21 cellular contexts compared by ENCODE assay signal in genomic region chr15:60539881-60540613, GRCh38.
DNase-seq lines count a peak whose midpoint lies in the region; ATAC-seq, FAIRE-seq and TF ChIP-seq lines count a peak whose summit lies in the region.
"Had no signal": no experiment of that assay in that cellular context is flagged by ENCODE, and none has a peak within 500 bp of the region (broad histone marks: within the 10 kb centered on the region; RNA-seq: fewer than 3 reads in every experiment).

No MANE protein-coding gene starts in this region.

- CTCF ChIA-PET in activated CD4-positive, alpha-beta memory T cell treated with anti-CD3 and anti-CD28 coated beads for 36 hours (lab: Charles Lee) = interaction anchor here (0.8 to 10.2 kb wide), 9 partner anchors 11 to 47 kb away, joined by 3 to 82 read pairs (median 4); no protein-coding TSS in a partner anchor

- H3K27me3 Mint-ChIP-seq in activated CD4-positive, alpha-beta memory T cell treated with anti-CD3 and anti-CD28 coated beads for 36 hours = no peaks in the 10 kb centered on the region
- H3K27me3 Mint-ChIP-seq in stimulated activated naive CD8-positive, alpha-beta T cell treated with anti-CD3 and anti-CD28 coated beads, Interleukin-15, amount 100 ng/mL, for 72 hours = no peaks in the 10 kb centered on the region
- H3K27me3 Mint-ChIP-seq: progenitor cell of endocrine pancreas had no signal

- H3K4me3 ChIP-seq in bronchial epithelial cell (ENCODE audit: low read depth, low read length) = no peak overlapping the region
- H3K4me3 ChIP-seq: coronary artery, HAP-1, left lung, neural progenitor cell, upper lobe of left lung had no signal

- H3K4me1 Mint-ChIP-seq in activated CD4-positive, alpha-beta memory T cell treated with anti-CD3 and anti-CD28 coated beads for 36 hours (ENCODE audit: low read depth) = peaks cover 89% of the 10 kb centered on the region
- H3K4me1 Mint-ChIP-seq in stimulated activated naive CD8-positive, alpha-beta T cell treated with anti-CD3 and anti-CD28 coated beads, Interleukin-15, amount 100 ng/mL, for 72 hours = peaks cover 88% of the 10 kb centered on the region

- peak; percentile 87 for ATAC-seq in stimulated activated naive CD8-positive, alpha-beta T cell treated with anti-CD3 and anti-CD28 coated beads, Interleukin-15, amount 100 ng/mL, for 72 hours
- ATAC-seq in SK-N-SH treated with all-trans-retinoic acid at 6 μM for 48 hours = no peak
- ATAC-seq: left lung had no signal

- no peaks in the 10 kb centered on the region for H3K36me3 ChIP-seq in bronchial epithelial cell (ENCODE audit: control insufficient read depth, insufficient read depth, low read length)
- H3K36me3 ChIP-seq: HAP-1, left lung, neural progenitor cell, upper lobe of left lung had no signal

- peak; percentile 66 for FAIRE-seq in bronchial epithelial cell (lab: Jason Lieb, UNC)

- intact Hi-C loops in activated CD4-positive, alpha-beta memory T cell treated with anti-CD3 and anti-CD28 coated beads for 36 hours (cut with micrococcal nuclease) = loop anchor here (1.0 to 2.0 kb wide), 5 partner anchors 8 to 40 kb away; no protein-coding TSS in a partner anchor

- no peaks in the 10 kb centered on the region for H3K9me3 Mint-ChIP-seq in activated CD4-positive, alpha-beta memory T cell treated with anti-CD3 and anti-CD28 coated beads for 36 hours
- H3K9me3 Mint-ChIP-seq in stimulated activated naive CD8-positive, alpha-beta T cell treated with anti-CD3 and anti-CD28 coated beads, Interleukin-15, amount 100 ng/mL, for 72 hours = no peaks in the 10 kb centered on the region
- H3K9me3 Mint-ChIP-seq: neural progenitor cell had no signal

- H3K36me3 Mint-ChIP-seq in activated CD4-positive, alpha-beta memory T cell treated with anti-CD3 and anti-CD28 coated beads for 36 hours = peaks cover 6% of the 10 kb centered on the region
- H3K36me3 Mint-ChIP-seq: neural progenitor cell had no signal

- POLR2A ChIA-PET in activated CD4-positive, alpha-beta memory T cell treated with anti-CD3 and anti-CD28 coated beads for 36 hours (lab: Charles Lee) = interaction anchor here (0.6 to 4.2 kb wide), 20 partner anchors 9 to 697 kb away, joined by 3 to 28 read pairs (median 4); partner anchors contain the start of gene ANXA2

- peak overlapping the region; percentile 83 for H3K27ac Mint-ChIP-seq in activated CD4-positive, alpha-beta memory T cell treated with anti-CD3 and anti-CD28 coated beads for 36 hours
- H3K27ac Mint-ChIP-seq in stimulated activated naive CD8-positive, alpha-beta T cell treated with anti-CD3 and anti-CD28 coated beads, Interleukin-15, amount 100 ng/mL, for 72 hours = peak overlapping the region; percentile 22 to 95
- H3K27ac Mint-ChIP-seq: neural progenitor cell, progenitor cell of endocrine pancreas had no signal

- no peak for TF ChIP-seq CTCF in bronchial epithelial cell (IDR thresholded peaks at IDR 0.05; ENCODE audit: insufficient read depth, low read length, severe bottlenecking)

- peak overlapping the region; percentile 28 for H3K4me3 Mint-ChIP-seq in activated CD4-positive, alpha-beta memory T cell treated with anti-CD3 and anti-CD28 coated beads for 36 hours
- H3K4me3 Mint-ChIP-seq in stimulated activated naive CD8-positive, alpha-beta T cell treated with anti-CD3 and anti-CD28 coated beads, Interleukin-15, amount 100 ng/mL, for 72 hours = peak overlapping the region; percentile 14 to 70
- H3K4me3 Mint-ChIP-seq: neural progenitor cell had no signal

- DNase-seq in stimulated activated CD4-positive, alpha-beta T cell treated with anti-CD3 and anti-CD28 coated beads, Interleukin-4, amount 100 ng/mL, for 24 hours = peak; percentile 35
- no peak for DNase-seq in stimulated activated CD4-positive, alpha-beta T cell treated with anti-CD3 and anti-CD28 coated beads, Interleukin-15, amount 100 ng/mL, for 24 hours
- DNase-seq in activated CD4-positive, alpha-beta memory T cell treated with anti-CD3 and anti-CD28 coated beads for 36 hours = no peak
- DNase-seq in bronchial epithelial cell (ENCODE audit: low read depth) = no peak
- no peak for DNase-seq in stimulated activated naive CD8-positive, alpha-beta T cell treated with anti-CD3 and anti-CD28 coated beads, Interleukin-15, amount 100 ng/mL, for 72 hours
- DNase-seq in retina = no peak
- DNase-seq in medulla oblongata (ENCODE audit: extremely low spot score) = no peak
- DNase-seq: activated CD8-positive, alpha-beta memory T cell treated with anti-CD3 and anti-CD28 coated beads, Interleukin-2, amount 50 U/mL, for 4 hours; COR-L47; head of caudate nucleus; Kasumi-1; left lung; midbrain; NCI-H1930; stimulated activated CD4-positive, alpha-beta T cell treated with anti-CD3 and anti-CD28 coated beads, Interleukin-1b, Interleukin-23, amount 100 ng/mL, for 48 hours; upper lobe of left lung had no signal

- H3K27me3 ChIP-seq in bronchial epithelial cell (ENCODE audit: control insufficient read depth, insufficient read depth, low read length) = no peaks in the 10 kb centered on the region
- H3K27me3 ChIP-seq: left lung, neural progenitor cell, upper lobe of left lung had no signal

TF ChIP-seq in SK-N-SH treated with all-trans-retinoic acid at 6 μM for 48 hours, 23 proteins besides CTCF, POLR2A, EP300 and RAD21:
- no peak for TF ChIP-seq ARNTL (CRISPR knock-in tag; IDR thresholded peaks at IDR 0.05; ENCODE audit: borderline replicate concordance, low read depth)
- TF ChIP-seq ISL1 (CRISPR knock-in tag; IDR thresholded peaks at IDR 0.05) = no peak
- TF ChIP-seq GLIS3 (CRISPR knock-in tag; IDR thresholded peaks at IDR 0.05) = no peak
- TF ChIP-seq TOX (CRISPR knock-in tag; IDR thresholded peaks at IDR 0.05; ENCODE audit: borderline replicate concordance) = no peak
- no peak for TF ChIP-seq CREB5 (CRISPR knock-in tag; IDR thresholded peaks at IDR 0.05; ENCODE audit: low read depth)
- no peak for TF ChIP-seq RARB (CRISPR knock-in tag; IDR thresholded peaks at IDR 0.05)
- TF ChIP-seq CSRNP3 (CRISPR knock-in tag; IDR thresholded peaks at IDR 0.05) = no peak
- TF ChIP-seq PPARA (CRISPR knock-in tag; IDR thresholded peaks at IDR 0.05; ENCODE audit: borderline replicate concordance) = no peak
- TF ChIP-seq PATZ1 (CRISPR knock-in tag; IDR thresholded peaks at IDR 0.05; ENCODE audit: borderline replicate concordance) = no peak
- TF ChIP-seq ZNF8 (CRISPR knock-in tag; IDR thresholded peaks at IDR 0.05) = no peak
- TF ChIP-seq ZFP30 (CRISPR knock-in tag; IDR thresholded peaks at IDR 0.05) = no peak
